In the genomic region with DNA sequence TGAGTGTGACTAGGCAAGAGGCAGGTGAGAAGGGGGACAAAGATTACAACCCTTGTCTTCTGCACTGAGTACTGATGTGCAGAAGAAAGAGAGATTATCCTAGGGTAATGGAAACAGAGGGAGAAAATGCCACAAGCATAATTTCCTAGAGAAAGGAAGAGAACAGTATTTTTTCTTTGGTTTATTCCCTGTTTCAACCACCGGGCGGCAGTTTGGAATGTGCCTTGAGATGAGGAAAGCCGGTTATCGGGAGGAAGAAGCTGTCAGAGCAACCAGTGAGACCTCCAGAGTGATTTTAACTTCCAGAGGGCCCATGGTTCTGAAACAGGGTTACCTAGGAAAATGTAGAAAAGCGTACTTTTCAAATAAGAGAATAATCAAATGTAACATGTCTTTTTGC, we compare ENCODE assay signal across 8 cellular contexts.
DNase-seq lines count a peak whose midpoint lies in the region; ATAC-seq and TF ChIP-seq lines count a peak whose summit lies in the region.

No MANE protein-coding gene starts in this region.

- peaks cover 12% of the 10 kb centered on the region for H3K4me1 Mint-ChIP-seq in nephron progenitor cell

- H3K4me2 ChIP-seq in PC-9: no peak overlapping the region

- no peaks in the 10 kb centered on the region for H3K9me2 ChIP-seq in PC-9 (ENCODE audit: insufficient read depth)

- ATAC-seq in Right ventricle myocardium superior (ENCODE audit: poor library complexity): peak; percentile 61
- no peak for ATAC-seq in GM21737 (IDR thresholded peaks at IDR 0.05; ENCODE audit: unreplicated experiment)

- peak overlapping the region; percentile 83 for H3K27ac Mint-ChIP-seq in nephron progenitor cell

- H3K79me2 ChIP-seq in PC-9 (ENCODE audit: low read depth): no peaks in the 10 kb centered on the region

- H3K4me3 ChIP-seq in PC-9: no peak overlapping the region
- H3K4me3 ChIP-seq in epithelial cell of proximal tubule (ENCODE audit: low read depth, low read length): no peak overlapping the region

- H3K9me3 ChIP-seq in PC-9 (ENCODE audit: insufficient read depth, low read depth): no peaks in the 10 kb centered on the region

- no peaks in the 10 kb centered on the region for H3K4me1 ChIP-seq in PC-9 (replicated peaks; ENCODE audit: insufficient read depth)

- no peaks in the 10 kb centered on the region for H3K9me3 Mint-ChIP-seq in nephron progenitor cell

- H3F3A ChIP-seq in PC-9 (ENCODE audit: insufficient read depth, low read depth): no peaks in the 10 kb centered on the region; the same call in 1 of the 2 replicates

- peak; percentile 72 for TF ChIP-seq CTCF in PC-9 (conservative IDR thresholded peaks at IDR 0.05)
- peak; percentile 55 for TF ChIP-seq CTCF in epithelial cell of proximal tubule (conservative IDR thresholded peaks at IDR 0.05; ENCODE audit: low read depth, low read length)
- no peak for TF ChIP-seq CTCF in nephron progenitor cell (IDR thresholded peaks at IDR 0.05)

- no peak overlapping the region for H2AFZ ChIP-seq in PC-9

- no peaks in the 10 kb centered on the region for H3K27me3 ChIP-seq in PC-9 (ENCODE audit: insufficient read depth, low read depth)

- POLR2A ChIA-PET in PC-9 (lab: Charles Lee; ENCODE audit: unreplicated experiment): no interaction called here

- no peak overlapping the region for H3K27ac ChIP-seq in PC-9

- intact Hi-C loops in Right ventricle myocardium superior (cut with DNase I) (loop anchor here (10.0 kb wide), 2 partner anchors 123 to 283 kb away; a partner anchor contains a TSS), cardiac septum (cut with DNase I) (loop anchor here (5.0 kb wide), 2 partner anchors 121 to 281 kb away; a partner anchor contains a TSS), PC-9 (cut with micrococcal nuclease; ENCODE audit: unreplicated experiment) (loop anchor here (1.0 to 5.0 kb wide), 3 partner anchors 116 to 682 kb away; no protein-coding TSS in a partner anchor)

- no peak overlapping the region for H3K4me3 Mint-ChIP-seq in nephron progenitor cell

- peaks cover 24% of the 10 kb centered on the region for H3K36me3 Mint-ChIP-seq in nephron progenitor cell (ENCODE audit: low read depth)

- DNase-seq in Right ventricle myocardium superior: no peak
- no peak for DNase-seq in cardiac septum (ENCODE audit: low spot score)
- DNase-seq in PC-9: peak in 1 of 2 experiments; percentile 12
- DNase-seq in epithelial cell of proximal tubule (ENCODE audit: low read depth): no peak
- peak; percentile 26 for DNase-seq in nephron progenitor cell
- DNase-seq in SIG-M5 (lab: John Stamatoyannopoulos, UW): no peak
- DNase-seq in T-helper 2 cell: no peak

- BruUV-seq in PC-9 (replicated peaks; lab: Mats Ljungman, UMichigan): no TSS peak

- H4K20me1 ChIP-seq in PC-9 (ENCODE audit: insufficient read depth): no peaks in the 10 kb centered on the region

- CTCF ChIA-PET in PC-9 (lab: Charles Lee): interaction anchor here (1.6 kb wide), 1 partner anchor 117 kb away, joined by 11 read pairs; no protein-coding TSS in a partner anchor

- 0 out of 2 replicates have a peak, but pooled peaks cover 5% of the 10 kb centered on the region for H3K36me3 ChIP-seq in PC-9 (ENCODE audit: low read depth)

- no peaks in the 10 kb centered on the region for H3K27me3 Mint-ChIP-seq in nephron progenitor cell (ENCODE audit: low read depth, poor library complexity)
